Comparison of ENCODE assay signal across 31 cellular contexts in the genomic region with DNA sequence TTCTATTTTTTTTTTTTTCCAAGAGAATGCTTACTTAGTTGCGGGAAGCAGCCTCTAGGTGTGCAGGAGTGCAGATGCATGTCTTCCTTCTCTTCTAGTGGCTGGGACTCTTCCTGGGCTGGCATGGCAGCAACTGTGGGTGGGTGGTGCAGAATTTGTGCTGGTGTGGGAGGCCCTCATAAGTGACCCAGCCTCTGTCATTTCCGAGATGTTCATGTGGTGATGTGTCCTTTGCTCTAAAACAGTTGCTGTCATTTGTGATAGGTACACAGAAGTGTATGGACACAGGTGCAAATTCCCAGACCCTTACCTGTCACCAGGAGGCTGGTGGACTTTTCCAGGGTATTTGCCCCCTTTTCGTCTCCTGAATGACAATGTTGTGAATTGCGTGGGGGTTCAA.
"Had no signal": no experiment of that assay in that cellular context is flagged by ENCODE, and none has a peak within 500 bp of the region (broad histone marks: within the 10 kb centered on the region; RNA-seq: fewer than 3 reads in every experiment).

No MANE protein-coding gene starts in this region.

- H3K4me3 ChIP-seq: ascending aorta, cardiac muscle cell had no signal

- H3K27ac ChIP-seq: ascending aorta, cardiac muscle cell, WERI-Rb-1 had no signal

- H3K36me3 ChIP-seq: ascending aorta, cardiac muscle cell, WERI-Rb-1 had no signal

- H3K4me1 ChIP-seq: ascending aorta had no signal

- H3K9me3 ChIP-seq: ascending aorta had no signal

- ATAC-seq: activated CD4-positive, alpha-beta T cell treated with anti-CD3 and anti-CD28 coated beads for 36 hours; activated CD4-positive, CD25-positive, alpha-beta regulatory T cell treated with anti-CD3 and anti-CD28 coated beads, Interleukin-2, amount 50 U/mL, for 24 hours; activated CD8-positive, alpha-beta memory T cell treated with anti-CD3 and anti-CD28 coated beads, Interleukin-2, amount 10 ng/mL, durations not matched to agents 7 days and 5 days; activated CD8-positive, alpha-beta T cell treated with anti-CD3 and anti-CD28 coated beads, Interleukin-2, amount 10 ng/mL, durations not matched to agents 7 days and 5 days; activated naive CD8-positive, alpha-beta T cell treated with anti-CD3 and anti-CD28 coated beads, Interleukin-2, amount 50 U/mL, for 24 hours; WTC11 had no signal

- DNase-seq: activated CD4-positive, alpha-beta memory T cell treated with anti-CD3 and anti-CD28 coated beads, Interleukin-2, amount 10 ng/mL, durations not matched to agents 7 days and 5 days; activated CD4-positive, alpha-beta T cell treated with anti-CD3 and anti-CD28 coated beads for 1 hour; activated CD4-positive, alpha-beta T cell treated with anti-CD3 and anti-CD28 coated beads for 36 hours; activated CD4-positive, alpha-beta T cell treated with anti-CD3 and anti-CD28 coated beads for 48 hours; activated CD4-positive, alpha-beta T cell treated with anti-CD3 and anti-CD28 coated beads, Interleukin-2, amount 10 ng/mL, durations not matched to agents 7 days and 5 days; activated CD4-positive, alpha-beta T cell treated with anti-CD3 and anti-CD28 coated beads, Interleukin-2, amount 50 U/mL, for 48 hours; activated CD4-positive, CD25-positive, alpha-beta regulatory T cell; activated CD8-positive, alpha-beta memory T cell treated with anti-CD3 and anti-CD28 coated beads for 24 hours; activated CD8-positive, alpha-beta memory T cell treated with anti-CD3 and anti-CD28 coated beads, Interleukin-2, amount 10 ng/mL, durations not matched to agents 7 days and 5 days; activated CD8-positive, alpha-beta memory T cell treated with anti-CD3 and anti-CD28 coated beads, Interleukin-2, amount 50 U/mL, for 48 hours; activated CD8-positive, alpha-beta T cell treated with anti-CD3 and anti-CD28 coated beads, Interleukin-2, amount 10 ng/mL, durations not matched to agents 7 days and 5 days; activated effector memory CD4-positive, alpha-beta T cell treated with Interleukin-2 at 50 U/mL for 16 hours; activated gamma-delta T cell; activated naive CD4-positive, alpha-beta T cell treated with anti-CD3 and anti-CD28 coated beads, Interleukin-2, amount 10 ng/mL, durations not matched to agents 7 days and 5 days; activated naive CD4-positive, alpha-beta T cell treated with Interleukin-2 at 50 U/mL for 16 hours; activated naive CD8-positive, alpha-beta T cell treated with anti-CD3 and anti-CD28 coated beads, Interleukin-2, amount 10 ng/mL, durations not matched to agents 7 days and 5 days; activated naive CD8-positive, alpha-beta T cell treated with anti-CD3 and anti-CD28 coated beads, Interleukin-2, amount 50 U/mL, for 24 hours; activated T-cell treated with anti-CD3 and anti-CD28 coated beads, Interleukin-2, amount 50 U/mL, for 24 hours; activated T-cell treated with anti-CD3 and anti-CD28 coated beads, Interleukin-2, amount 50 U/mL, for 48 hours; amygdala; anterior cingulate cortex; caudate nucleus; cerebellar nuclear complex; T-helper 1 cell; T-helper 2 cell; T-helper 9 cell; WERI-Rb-1 had no signal

- H3K27me3 ChIP-seq: ascending aorta, cardiac muscle cell had no signal
